ENCODE assay signal across 10 cellular contexts in the genomic region with DNA sequence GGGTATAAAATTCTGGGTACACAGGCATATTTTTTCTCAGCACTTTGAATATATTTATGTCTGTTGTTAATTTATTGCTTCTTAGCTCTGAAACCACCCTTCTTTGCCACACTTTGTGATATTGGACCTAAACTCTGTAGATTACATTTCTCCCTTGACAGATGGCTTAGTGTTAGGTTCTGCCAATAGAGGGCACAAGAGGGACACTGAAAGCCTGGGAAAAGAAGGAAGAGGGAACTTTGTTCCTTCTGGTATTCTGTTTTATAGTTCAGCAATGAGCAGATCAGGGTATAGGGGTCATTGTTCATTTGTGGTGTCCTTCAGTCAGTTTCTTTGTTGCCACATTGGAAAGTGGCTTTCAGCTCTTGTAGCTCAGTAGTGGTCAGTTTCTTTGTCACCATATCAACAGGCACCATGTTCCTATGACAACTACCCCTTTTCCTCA.
DNase-seq lines count a peak whose midpoint lies in the region; ATAC-seq and TF ChIP-seq lines count a peak whose summit lies in the region.
"Had no signal": no experiment of that assay in that cellular context is flagged by ENCODE, and none has a peak within 500 bp of the region (broad histone marks: within the 10 kb centered on the region; RNA-seq: fewer than 3 reads in every experiment).

No MANE protein-coding gene starts in this region.

- H3K27me3 ChIP-seq in H9 (ENCODE audit: insufficient read depth, low read length): no peaks in the 10 kb centered on the region; the same call in 1 of the 2 replicates
- no peaks in the 10 kb centered on the region for H3K27me3 ChIP-seq in body of pancreas

- intact Hi-C loops in body of pancreas (cut with DNase I): loop anchor here (5.0 kb wide), 1 partner anchor 563 kb away; no protein-coding TSS in a partner anchor

- no peak overlapping the region for H3K14ac ChIP-seq in H9 (ENCODE audit: insufficient read depth, low read length)

- H2AFZ ChIP-seq in H9 (ENCODE audit: low read length): no peak overlapping the region

- no peak overlapping the region for H2BK20ac ChIP-seq in H9 (ENCODE audit: low read depth, low read length, poor library complexity, severe bottlenecking)

- H3K9ac ChIP-seq in H9 (ENCODE audit: extremely low read depth, insufficient read length, low read length): no peak overlapping the region

- H3K27ac ChIP-seq in H9 (ENCODE audit: insufficient read length, low read depth, low read length): no peak overlapping the region
- no peak overlapping the region for H3K27ac ChIP-seq in body of pancreas
- H3K27ac ChIP-seq: skin epidermis had no signal

- H3K9me3 Mint-ChIP-seq in H9 (peaks cover 32 to 36% of the 10 kb centered on the region in 2 experiments), osteocyte (ENCODE audit: unreplicated experiment) (peaks cover 26% of the 10 kb centered on the region)

- H3K36me3 Mint-ChIP-seq in H9 (ENCODE audit: insufficient read depth in 1 of 3, low read depth in 3 of 3): peaks cover 5 to 35% (median 10%) of the 10 kb centered on the region in 3 experiments
- H3K36me3 Mint-ChIP-seq in osteocyte (ENCODE audit: unreplicated experiment): no peaks in the 10 kb centered on the region

- no peak overlapping the region for H3K56ac ChIP-seq in H9 (ENCODE audit: insufficient read length, low read depth, low read length)

- H3K9me3 ChIP-seq in H9 (ENCODE audit: control insufficient read depth, low read depth, low read length) (no peaks in the 10 kb centered on the region), body of pancreas (no peaks in the 10 kb centered on the region)

- H2BK5ac ChIP-seq in H9 (ENCODE audit: insufficient read length, low read length): no peak overlapping the region

- peak; percentile 77 for ATAC-seq in body of pancreas
- no peak for ATAC-seq in HG02970 (IDR thresholded peaks at IDR 0.05; ENCODE audit: low FRiP score, unreplicated experiment)
- ATAC-seq: esophagus mucosa had no signal

- H4K8ac ChIP-seq in H9 (replicated peaks; ENCODE audit: insufficient read length, low read depth, low read length): no peak overlapping the region

- TF ChIP-seq CTCF in H9 (conservative IDR thresholded peaks at IDR 0.05) (peak; percentile 80), body of pancreas (IDR thresholded peaks at IDR 0.05) (peak in 6 of 7 experiments; percentile 46 to 81 (median 73)), osteocyte (IDR thresholded peaks at IDR 0.05) (peak; percentile 8)

- no peak overlapping the region for H3K4me3 ChIP-seq in body of pancreas
- H3K4me3 ChIP-seq: skin epidermis had no signal

- H3K4me1 ChIP-seq in H9 (ENCODE audit: insufficient read depth, low read length): no peaks in the 10 kb centered on the region
- H3K4me1 ChIP-seq in body of pancreas: peaks cover 5% of the 10 kb centered on the region

- no peak overlapping the region for H3K4ac ChIP-seq in H9 (ENCODE audit: low read depth, low read length)

- H3K4me2 ChIP-seq in H9 (ENCODE audit: insufficient read depth, insufficient read length, low read length): no peak overlapping the region

- no peak overlapping the region for H4K5ac ChIP-seq in H9 (ENCODE audit: insufficient read length, low read depth, low read length)

- no peaks in the 10 kb centered on the region for H4K20me1 ChIP-seq in H9 (ENCODE audit: control insufficient read depth, insufficient read depth, insufficient read length)

- H3K79me1 ChIP-seq in H9 (ENCODE audit: insufficient read depth, low read depth, low read length, poor library complexity, severe bottlenecking): no peaks in the 10 kb centered on the region

- H2AK5ac ChIP-seq in H9 (ENCODE audit: insufficient read length, low read length): no peak overlapping the region

- H3K27ac Mint-ChIP-seq in H9: no peak overlapping the region
- H3K27ac Mint-ChIP-seq in osteocyte (ENCODE audit: unreplicated experiment): no peak overlapping the region

- H3K36me3 ChIP-seq in body of pancreas (replicated peaks in 1 of 2; ENCODE audit: insufficient read depth in 1 of 2, low read depth in 2 of 2): no peaks in the 10 kb centered on the region

- H2BK120ac ChIP-seq in H9 (ENCODE audit: low read depth, low read length, poor library complexity, severe bottlenecking): no peak overlapping the region

- no peak overlapping the region for H4K91ac ChIP-seq in H9 (ENCODE audit: insufficient read length, low read depth, low read length)

- DNase-seq in H9 (no peak), NCI-H2196 treated with DMSO at 0.1 percent for 48 hours (lab: John Stamatoyannopoulos, UW; ENCODE audit: unreplicated experiment) (peak; percentile 32), body of pancreas (peak; percentile 31 to 69 (median 42)), osteocyte (ENCODE audit: extremely low spot score, unreplicated experiment) (no peak), activated gamma-delta T cell treated with Interleukin-2 at 50 U/mL for 16 hours (no peak), inferior parietal cortex (ENCODE audit: extremely low spot score) (no peak)
- DNase-seq: IMR-90 had no signal

- H3K27me3 Mint-ChIP-seq in H9 (ENCODE audit: low read depth) (no peaks in the 10 kb centered on the region), osteocyte (ENCODE audit: unreplicated experiment) (no peaks in the 10 kb centered on the region)

- H3K4me3 Mint-ChIP-seq in H9 (no peak overlapping the region), osteocyte (ENCODE audit: unreplicated experiment) (no peak overlapping the region)

- no peak overlapping the region for H2BK12ac ChIP-seq in H9 (ENCODE audit: insufficient read length, low read depth, low read length)

- no peak overlapping the region for H3T11ph ChIP-seq in H9 (ENCODE audit: low read length)

- H3K4me1 Mint-ChIP-seq in H9: peaks cover 0 to 3% of the 10 kb centered on the region in 2 experiments; a peak in 1 of 4 replicates
- H3K4me1 Mint-ChIP-seq in osteocyte (ENCODE audit: unreplicated experiment): no peaks in the 10 kb centered on the region

- no peak overlapping the region for H3K18ac ChIP-seq in H9 (ENCODE audit: insufficient read length, low read depth, low read length)

- no peak for TF ChIP-seq POLR2A in body of pancreas (IDR thresholded peaks at IDR 0.05)

- no peaks in the 10 kb centered on the region for H3K23me2 ChIP-seq in H9 (ENCODE audit: insufficient read length, low read depth, low read length, poor library complexity, severe bottlenecking)

- H2BK15ac ChIP-seq in H9 (ENCODE audit: low read depth, low read length): no peak overlapping the region

- H3K23ac ChIP-seq in H9 (ENCODE audit: insufficient read length, low read depth, low read length): no peak overlapping the region

- no peaks in the 10 kb centered on the region for H3K79me2 ChIP-seq in H9 (ENCODE audit: insufficient read depth, low read length)

Comparison
In these comparisons a context has a peak if more than half of its experiments do, and no peak if none do; other contexts are left out.
1. DNase-seq: peak in NCI-H2196 treated with DMSO at 0.1 percent for 48 hours (single experiment) and body of pancreas (4 of 4); none in H9 (single experiment), osteocyte (single experiment), activated gamma-delta T cell treated with Interleukin-2 at 50 U/mL for 16 hours (single experiment) and inferior parietal cortex (single experiment).
2. CTCF ChIP-seq: peak in every context shown above with its lines; median percentile 80 in H9; 73 in body of pancreas; 8 in osteocyte.